Comparison of ENCODE assay signal across 30 cellular contexts in the genomic region with DNA sequence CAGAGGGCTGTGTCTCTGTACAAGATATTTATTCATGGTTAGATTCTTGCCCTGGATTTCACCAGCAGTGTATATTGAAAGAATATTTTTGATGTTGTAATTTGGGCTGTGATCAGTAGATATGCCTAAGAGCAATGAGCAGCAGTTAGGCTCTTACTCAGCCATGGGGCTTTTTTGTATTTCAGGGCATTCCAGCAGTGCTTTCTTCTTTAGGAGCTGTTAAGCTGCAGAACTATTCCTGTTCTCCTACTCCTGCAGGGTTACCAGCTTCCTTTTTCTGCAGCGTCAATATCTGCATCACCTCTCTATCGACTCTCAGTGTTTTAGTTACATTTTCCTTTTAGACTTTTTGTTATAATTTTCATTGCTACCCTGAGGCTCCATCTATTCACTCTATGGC.
"Had no signal": no experiment of that assay in that cellular context is flagged by ENCODE, and none has a peak within 500 bp of the region (broad histone marks: within the 10 kb centered on the region; RNA-seq: fewer than 3 reads in every experiment).

No MANE protein-coding gene starts in this region.

- H3K27me3 Mint-ChIP-seq: naive thymus-derived CD8-positive, alpha-beta T cell; natural killer cell treated with Interleukin-12 subunit alpha and Interleukin-12 subunit beta and Interleukin-15 and Interleukin-18, amount 100 ng/mL, for 72 hours; progenitor cell of endocrine pancreas; stimulated activated memory B cell treated with anti-CD40 and anti-IgM and Interleukin-4, amounts not matched to agents 10 μg/mL and 1 μg/mL and 100 μg/mL, for 72 hours; stimulated activated naive CD8-positive, alpha-beta T cell treated with anti-CD3 and anti-CD28 coated beads, Interleukin-15, amount 100 ng/mL, for 72 hours; type B pancreatic cell had no signal

- H3K9me3 ChIP-seq: ovary, psoas muscle, right lobe of liver, sigmoid colon, suprapubic skin, testis, tibial artery, transverse colon, upper lobe of right lung, uterus had no signal

- H3K4me3 ChIP-seq: ovary, psoas muscle, right lobe of liver, sigmoid colon, suprapubic skin, testis, tibial artery, transverse colon, upper lobe of right lung, uterus had no signal

- ATAC-seq: naive thymus-derived CD8-positive, alpha-beta T cell; psoas muscle; right cardiac atrium; right lobe of liver; stimulated activated memory B cell treated with anti-CD40 and anti-IgM and Interleukin-4, amounts not matched to agents 10 μg/mL and 1 μg/mL and 100 μg/mL, for 72 hours; stimulated activated naive CD8-positive, alpha-beta T cell treated with anti-CD3 and anti-CD28 coated beads, Interleukin-15, Interleukin-2, amounts not matched to agents 100 U/mL and 50 U/mL, for 24 hours had no signal

- H3K4me1 ChIP-seq: parathyroid adenoma, psoas muscle, right lobe of liver, sigmoid colon, suprapubic skin, testis, tibial artery, transverse colon, upper lobe of right lung, uterus had no signal

- H2AFZ ChIP-seq: parathyroid adenoma had no signal

- H3K27me3 ChIP-seq: ovary, right lobe of liver, sigmoid colon, suprapubic skin, testis, tibial artery, transverse colon, upper lobe of right lung, uterus had no signal

- DNase-seq: naive thymus-derived CD8-positive, alpha-beta T cell; nephron progenitor cell; occipital lobe; ovary; posterior cingulate gyrus; psoas muscle; right cardiac atrium; right lobe of liver; sigmoid colon; small intestine; stimulated activated CD4-positive, alpha-beta T cell treated with anti-CD3 and anti-CD28 coated beads, Interleukin-15, amount 100 ng/mL, for 24 hours; stimulated activated CD4-positive, alpha-beta T cell treated with anti-CD3 and anti-CD28 coated beads, Interleukin-2, amount 100 ng/mL, for 24 hours; stimulated activated CD4-positive, alpha-beta T cell treated with anti-CD3 and anti-CD28 coated beads, Interleukin-2, amount 100 ng/mL, for 48 hours; stimulated activated CD4-positive, alpha-beta T cell treated with anti-CD3 and anti-CD28 coated beads, Interleukin-4, amount 100 ng/mL, for 24 hours; stimulated activated naive CD4-positive, alpha-beta T cell; stimulated activated naive CD8-positive, alpha-beta T cell treated with anti-CD3 and anti-CD28 coated beads, Interleukin-15, amount 100 ng/mL, for 72 hours; stimulated activated naive CD8-positive, alpha-beta T cell treated with anti-CD3 and anti-CD28 coated beads, Interleukin-15, Interleukin-2, amounts not matched to agents 100 U/mL and 50 U/mL, for 24 hours; substantia nigra; testis; tibial artery; transverse colon; upper lobe of right lung; uterus had no signal

- H3K36me3 Mint-ChIP-seq: natural killer cell treated with Interleukin-12 subunit alpha and Interleukin-12 subunit beta and Interleukin-15 and Interleukin-18, amount 100 ng/mL, for 72 hours; stimulated activated memory B cell treated with anti-CD40 and anti-IgM and Interleukin-4, amounts not matched to agents 10 μg/mL and 1 μg/mL and 100 μg/mL, for 72 hours; type B pancreatic cell had no signal

- H3K79me2 ChIP-seq: parathyroid adenoma had no signal

- H3K27ac ChIP-seq: ovary, parathyroid adenoma, psoas muscle, right lobe of liver, sigmoid colon, suprapubic skin, testis, tibial artery, transverse colon, upper lobe of right lung, uterus had no signal

- H3K4me3 Mint-ChIP-seq: naive thymus-derived CD8-positive, alpha-beta T cell; natural killer cell treated with Interleukin-12 subunit alpha and Interleukin-12 subunit beta and Interleukin-15 and Interleukin-18, amount 100 ng/mL, for 72 hours; nephron progenitor cell; neural crest cell; stimulated activated memory B cell treated with anti-CD40 and anti-IgM and Interleukin-4, amounts not matched to agents 10 μg/mL and 1 μg/mL and 100 μg/mL, for 72 hours; stimulated activated naive CD8-positive, alpha-beta T cell treated with anti-CD3 and anti-CD28 coated beads, Interleukin-15, amount 100 ng/mL, for 72 hours; type B pancreatic cell had no signal

- H3K9ac ChIP-seq: parathyroid adenoma had no signal

- H3K36me3 ChIP-seq: ovary, right lobe of liver, sigmoid colon, suprapubic skin, tibial artery, transverse colon, upper lobe of right lung, uterus had no signal

- H3K4me1 Mint-ChIP-seq: naive thymus-derived CD8-positive, alpha-beta T cell; nephron progenitor cell; neural crest cell; stimulated activated memory B cell treated with anti-CD40 and anti-IgM and Interleukin-4, amounts not matched to agents 10 μg/mL and 1 μg/mL and 100 μg/mL, for 72 hours; stimulated activated naive CD8-positive, alpha-beta T cell treated with anti-CD3 and anti-CD28 coated beads, Interleukin-15, amount 100 ng/mL, for 72 hours had no signal

- H3K27ac Mint-ChIP-seq: naive thymus-derived CD8-positive, alpha-beta T cell; natural killer cell treated with Interleukin-12 subunit alpha and Interleukin-12 subunit beta and Interleukin-15 and Interleukin-18, amount 100 ng/mL, for 72 hours; nephron progenitor cell; progenitor cell of endocrine pancreas; stimulated activated memory B cell treated with anti-CD40 and anti-IgM and Interleukin-4, amounts not matched to agents 10 μg/mL and 1 μg/mL and 100 μg/mL, for 72 hours; stimulated activated naive CD8-positive, alpha-beta T cell treated with anti-CD3 and anti-CD28 coated beads, Interleukin-15, amount 100 ng/mL, for 72 hours; type B pancreatic cell had no signal

- H3K9me3 Mint-ChIP-seq: natural killer cell treated with Interleukin-12 subunit alpha and Interleukin-12 subunit beta and Interleukin-15 and Interleukin-18, amount 100 ng/mL, for 72 hours; stimulated activated memory B cell treated with anti-CD40 and anti-IgM and Interleukin-4, amounts not matched to agents 10 μg/mL and 1 μg/mL and 100 μg/mL, for 72 hours; type B pancreatic cell had no signal
